In genomic region chr7:132516042-132516840, GRCh38 we compare ENCODE assay signal across 16 cellular contexts.
A peak's percentile ranks its signal among the peaks of the same experiment; 100 is the strongest.
DNase-seq lines count a peak whose midpoint lies in the region; ATAC-seq and TF ChIP-seq lines count a peak whose summit lies in the region.
"Had no signal": no experiment of that assay in that cellular context is flagged by ENCODE, and none has a peak within 500 bp of the region (broad histone marks: within the 10 kb centered on the region; RNA-seq: fewer than 3 reads in every experiment).

No MANE protein-coding gene starts in this region.

- TF ChIP-seq CTCF in right atrium auricular region (IDR thresholded peaks at IDR 0.05): no peak
- TF ChIP-seq CTCF in mammary epithelial cell (conservative IDR thresholded peaks at IDR 0.05 in 1 of 2, IDR thresholded peaks at IDR 0.05 in 1 of 2; ENCODE audit: extremely low read depth in 1 of 2, insufficient read depth in 1 of 2, low read depth in 1 of 2, low read length in 2 of 2): no peak

- 70% methylated on average over 5 of the region's 5 CpGs for WGBS in mammary epithelial cell (ENCODE audit: low coverage, missing lambda C conversion rate)
- 72% methylated on average over 5 of the region's 5 CpGs for WGBS in right cardiac atrium

- intact Hi-C loops in Right ventricle myocardium inferior (cut with DNase I) (loop anchor here (5.0 kb wide), 1 partner anchor 74 kb away; no protein-coding TSS in a partner anchor), mammary epithelial cell (cut with micrococcal nuclease) (no loop called here), right cardiac atrium (cut with DNase I) (no loop called here)

- H3K9ac ChIP-seq in mammary epithelial cell (ENCODE audit: insufficient read depth, low read length): no peak overlapping the region

- no peak overlapping the region for H2AFZ ChIP-seq in mammary epithelial cell (ENCODE audit: low read depth, low read length)

- H3K79me2 ChIP-seq in mammary epithelial cell (ENCODE audit: insufficient read depth, low read length): no peaks in the 10 kb centered on the region

- DNase-seq in Right ventricle myocardium inferior (ENCODE audit: missing footprints): no peak
- no peak for DNase-seq in right atrium auricular region (ENCODE audit: low spot score)
- peak; percentile 21 for DNase-seq in mammary epithelial cell
- DNase-seq in right cardiac atrium: no peak
- DNase-seq in stromal cell of bone marrow (ENCODE audit: low read depth): peak; percentile 23
- no peak for DNase-seq in NCI-H187 treated with DMSO at 0.1 percent for 48 hours (lab: John Stamatoyannopoulos, UW)
- no peak for DNase-seq in stimulated activated CD4-positive, alpha-beta T cell treated with anti-CD3 and anti-CD28 coated beads, Interleukin-2, amount 100 ng/mL, for 48 hours
- DNase-seq: activated B cell treated with CpG ODN at 0.5 μM for 24 hours, dorsolateral prefrontal cortex, H7, NCI-H1436 treated with DMSO at 0.1 percent for 48 hours, NCI-H748 treated with DMSO at 0.1 percent for 48 hours, pancreas, uterus had no signal

- H4K20me1 ChIP-seq in mammary epithelial cell (ENCODE audit: insufficient read depth, low read length): no peaks in the 10 kb centered on the region

- ATAC-seq in Right ventricle myocardium inferior (peak; percentile 77), right cardiac atrium (peak; percentile 65 to 69), HG02981 (IDR thresholded peaks at IDR 0.05; ENCODE audit: unreplicated experiment) (no peak)
- ATAC-seq: pancreas had no signal

- no TSS peak for BruUV-seq in mammary epithelial cell (replicated peaks; lab: Mats Ljungman, UMichigan)

- H3K4me2 ChIP-seq in mammary epithelial cell (ENCODE audit: insufficient read depth, low read depth, low read length): no peak overlapping the region

- CTCF ChIA-PET in mammary epithelial cell (lab: Charles Lee; ENCODE audit: low non-redundant PET): no interaction called here

- H3K4me1 ChIP-seq in right atrium auricular region (peaks cover 0 to 29% of the 10 kb centered on the region in 2 donors), mammary epithelial cell (ENCODE audit: insufficient read depth, low read length) (no peaks in the 10 kb centered on the region), right cardiac atrium (ENCODE audit: control insufficient read depth, insufficient read depth, low read length) (peaks cover 11% of the 10 kb centered on the region)
- H3K4me1 ChIP-seq: pancreas had no signal

- dilution Hi-C loops in mammary epithelial cell (cut with HindIII; ENCODE audit: low sequenced_read_pairs): no loop called here

- H3K9me3 ChIP-seq in right atrium auricular region: no peaks in the 10 kb centered on the region
- no peaks in the 10 kb centered on the region for H3K9me3 ChIP-seq in mammary epithelial cell (replicated peaks; ENCODE audit: insufficient read depth, low read length)
- H3K9me3 ChIP-seq in right cardiac atrium (ENCODE audit: control insufficient read depth, low read length): no peaks in the 10 kb centered on the region
- H3K9me3 ChIP-seq: pancreas, uterus had no signal

- in situ Hi-C loops in mammary epithelial cell (cut with MboI; ENCODE audit: low sequenced_read_pairs in 2 of 2): no loop called here

- no peaks in the 10 kb centered on the region for H3K27me3 ChIP-seq in right atrium auricular region
- H3K27me3 ChIP-seq in mammary epithelial cell (ENCODE audit: insufficient read depth, low read length): no peaks in the 10 kb centered on the region
- H3K27me3 ChIP-seq in right cardiac atrium (ENCODE audit: control insufficient read depth, insufficient read depth): no peaks in the 10 kb centered on the region
- H3K27me3 ChIP-seq: dorsolateral prefrontal cortex, pancreas, uterus had no signal

- H3K4me3 ChIP-seq in right atrium auricular region (no peak overlapping the region), mammary epithelial cell (replicated peaks in 1 of 3; ENCODE audit: insufficient read depth in 1 of 3, low read depth in 2 of 3, low read length in 3 of 3) (no peak overlapping the region), right cardiac atrium (ENCODE audit: low read length) (no peak overlapping the region)
- H3K4me3 ChIP-seq: dorsolateral prefrontal cortex, pancreas, SK-N-MC, uterus had no signal

- no peaks in the 10 kb centered on the region for H3K36me3 ChIP-seq in right atrium auricular region
- no peaks in the 10 kb centered on the region for H3K36me3 ChIP-seq in mammary epithelial cell (ENCODE audit: insufficient read depth, low read length)
- H3K36me3 ChIP-seq: pancreas, uterus had no signal

- no peak overlapping the region for H3K27ac ChIP-seq in right atrium auricular region
- no peak overlapping the region for H3K27ac ChIP-seq in mammary epithelial cell (ENCODE audit: insufficient read depth, low read depth, low read length)
- H3K27ac ChIP-seq in right cardiac atrium (ENCODE audit: low read length): no peak overlapping the region
- H3K27ac ChIP-seq: dorsolateral prefrontal cortex, pancreas, SK-N-MC, uterus had no signal

Comparison
In these comparisons a context has a peak if more than half of its experiments do, and no peak if none do; other contexts are left out.
1. DNase-seq: peak in mammary epithelial cell (single experiment) and stromal cell of bone marrow (single experiment); none in Right ventricle myocardium inferior (single experiment), right atrium auricular region (single experiment), right cardiac atrium (0 of 3), NCI-H187 treated with DMSO at 0.1 percent for 48 hours (single experiment) and stimulated activated CD4-positive, alpha-beta T cell treated with anti-CD3 and anti-CD28 coated beads, Interleukin-2, amount 100 ng/mL, for 48 hours (0 of 2).